19 cellular contexts compared by ENCODE assay signal in the genomic region with DNA sequence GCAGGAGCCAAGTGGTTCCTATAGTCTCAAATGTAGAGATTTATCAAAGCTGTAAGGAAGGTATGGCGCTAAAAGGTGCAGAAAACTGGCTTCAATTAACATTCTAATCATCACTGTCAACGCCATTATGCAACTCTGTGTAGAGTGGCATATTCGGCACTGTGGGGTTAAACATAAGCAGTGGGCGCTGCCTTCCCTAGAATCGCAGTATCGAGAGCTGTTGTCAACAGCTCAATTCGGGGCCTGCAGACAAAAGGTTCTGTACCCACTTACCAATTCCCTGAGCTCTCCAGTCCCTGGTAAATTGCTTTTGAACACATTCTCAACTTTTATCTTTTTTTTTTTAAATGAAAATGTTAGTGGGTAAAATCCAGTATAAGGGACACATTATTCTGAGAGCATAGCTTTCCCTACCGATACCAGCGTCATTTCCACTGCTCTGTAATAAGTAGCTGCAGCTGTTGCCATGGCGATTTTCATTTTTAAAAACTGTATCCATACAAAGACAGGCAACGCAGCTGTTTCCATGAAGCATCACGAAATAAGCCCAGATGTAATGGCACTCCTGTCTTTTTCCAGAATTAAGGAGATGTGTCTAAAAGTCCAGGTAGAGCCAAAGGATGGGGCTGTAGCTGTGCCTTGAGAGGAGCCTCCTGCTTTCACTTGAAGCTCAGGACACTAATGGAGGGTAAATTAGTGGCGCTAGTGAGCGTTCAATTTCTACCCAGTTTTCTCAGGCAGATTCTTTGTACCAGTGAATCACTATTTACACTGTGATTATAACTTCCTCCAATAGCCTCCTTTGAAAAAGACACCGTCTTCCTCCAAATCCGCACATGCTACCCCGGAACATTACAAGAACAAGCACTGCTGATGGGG.
DNase-seq lines count a peak whose midpoint lies in the region; ATAC-seq lines count a peak whose summit lies in the region.
"Had no signal": no experiment of that assay in that cellular context is flagged by ENCODE, and none has a peak within 500 bp of the region (broad histone marks: within the 10 kb centered on the region; RNA-seq: fewer than 3 reads in every experiment).

No MANE protein-coding gene starts in this region.

- H3K4me3 ChIP-seq in endocrine pancreas (ENCODE audit: control insufficient read depth, insufficient read depth, low read length) = peak overlapping the region; percentile 43
- H3K4me3 ChIP-seq: breast epithelium, esophagus squamous epithelium, ovary, upper lobe of right lung had no signal

- DNase-seq in HT-29 (ENCODE audit: low spot score) (peak; percentile 16), NCI-H748 (lab: John Stamatoyannopoulos, UW; ENCODE audit: unreplicated experiment) (peak; percentile 71), putamen (ENCODE audit: low spot score) (peak; percentile 48), SKM-1 (lab: John Stamatoyannopoulos, UW; ENCODE audit: unreplicated experiment) (no peak), NCI-H345 treated with DMSO at 0.1 percent for 48 hours (lab: John Stamatoyannopoulos, UW; ENCODE audit: unreplicated experiment) (no peak)
- DNase-seq: activated B cell treated with CpG ODN at 0.5 μM for 24 hours; Caco-2; esophagus squamous epithelium; Kasumi-1; NCI-H1694; NCI-H510A treated with DMSO at 0.1 percent for 48 hours; Right ventricle myocardium superior; stimulated activated CD4-positive, alpha-beta T cell treated with anti-CD3 and anti-CD28 coated beads, Interleukin-1b, Interleukin-23, amount 100 ng/mL, for 48 hours; stimulated activated naive CD8-positive, alpha-beta T cell treated with anti-CD3 and anti-CD28 coated beads, Interleukin-15, amount 100 ng/mL, for 72 hours; upper lobe of right lung had no signal

- H3K4me1 ChIP-seq in endocrine pancreas (ENCODE audit: control insufficient read depth, insufficient read depth, low read length) = no peaks in the 10 kb centered on the region
- H3K4me1 ChIP-seq: breast epithelium, esophagus squamous epithelium, upper lobe of right lung had no signal

- no peaks in the 10 kb centered on the region for H3K27me3 ChIP-seq in endocrine pancreas (ENCODE audit: control insufficient read depth, insufficient read depth, low read length)
- H3K27me3 ChIP-seq: breast epithelium, esophagus squamous epithelium, ovary, upper lobe of right lung had no signal

- no peaks in the 10 kb centered on the region for H3K9me3 ChIP-seq in endocrine pancreas (ENCODE audit: control insufficient read depth, low read length)
- H3K9me3 ChIP-seq: breast epithelium, Caco-2, esophagus squamous epithelium, ovary, upper lobe of right lung had no signal

- no peaks in the 10 kb centered on the region for H3K36me3 ChIP-seq in endocrine pancreas (ENCODE audit: control insufficient read depth, insufficient read depth, low read length)
- H3K36me3 ChIP-seq: breast epithelium, ovary, upper lobe of right lung had no signal

- no peak for ATAC-seq in GM21528 (IDR thresholded peaks at IDR 0.05; ENCODE audit: low FRiP score, unreplicated experiment)
- ATAC-seq: stimulated activated naive CD8-positive, alpha-beta T cell treated with anti-CD3 and anti-CD28 coated beads, Interleukin-15, amount 100 ng/mL, for 72 hours; upper lobe of right lung had no signal

- no peak overlapping the region for H3K9ac ChIP-seq in endocrine pancreas (ENCODE audit: control insufficient read depth, insufficient read depth, low read length)

Comparison
In these comparisons a context has a peak if more than half of its experiments do, and no peak if none do; other contexts are left out.
1. DNase-seq: peak in HT-29 (single experiment), NCI-H748 (single experiment) and putamen (single experiment); none in SKM-1 (single experiment) and NCI-H345 treated with DMSO at 0.1 percent for 48 hours (single experiment).